ENCODE assay signal across 8 cellular contexts in the genomic region with DNA sequence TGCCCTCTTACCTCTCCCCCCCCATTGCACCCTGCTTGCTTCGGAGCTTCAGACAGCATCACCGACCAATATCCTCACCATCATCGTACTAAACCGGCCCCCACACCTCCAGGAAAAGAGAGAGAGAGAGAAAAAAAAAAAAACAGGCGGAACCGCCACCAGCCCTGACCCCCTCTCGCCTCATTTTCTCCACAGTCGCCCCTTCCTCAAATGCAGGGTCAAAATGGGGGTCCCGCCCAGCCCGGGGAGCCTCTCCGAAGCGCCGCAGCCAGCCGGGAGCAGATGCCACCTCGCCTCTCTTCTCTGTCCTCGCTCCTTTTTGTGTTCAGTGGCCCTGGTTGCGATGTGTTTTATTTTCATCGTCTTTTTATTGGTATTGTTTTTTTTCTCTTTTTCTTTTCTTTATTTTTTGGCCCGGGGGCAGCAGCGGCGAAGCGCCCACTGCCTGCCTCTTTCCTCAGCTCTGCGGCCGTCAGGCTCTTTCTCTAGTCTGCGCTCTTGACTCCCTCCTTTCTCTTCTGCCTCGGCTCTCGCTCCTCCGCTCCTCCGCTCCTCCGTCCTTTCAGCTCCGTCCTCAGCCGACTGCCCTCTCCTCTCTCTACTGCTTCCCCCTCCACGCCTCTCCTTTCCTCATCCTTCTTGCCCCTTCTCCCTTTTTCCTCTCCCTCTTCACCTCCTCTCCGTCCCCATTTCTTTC. TPM values are rescaled to one million over a fixed set of nuclear protein-coding genes. Genes with fewer than 3 reads are reported as not detected.
DNase-seq lines count a peak whose midpoint lies in the region; ATAC-seq and TF ChIP-seq lines count a peak whose summit lies in the region.

No MANE protein-coding gene starts in this region.

- intact Hi-C loops in Right ventricle myocardium inferior (cut with DNase I) (no loop called here), esophagus squamous epithelium (cut with DNase I) (loop anchor here (5.0 kb wide), 1 partner anchor 44 kb away; the partner anchor contains the start of gene POU2F2)

- H3K9me3 ChIP-seq in cardiac muscle cell (ENCODE audit: low read depth), result no peaks in the 10 kb centered on the region
- H3K9me3 ChIP-seq in esophagus squamous epithelium, result no peaks in the 10 kb centered on the region

- DNase-seq in cardiac muscle cell (ENCODE audit: low read depth in 1 of 2, low spot score in 1 of 2), result peak in 1 of 2 donors; percentile 35
- no peak for DNase-seq in Right ventricle myocardium inferior (ENCODE audit: missing footprints)
- DNase-seq in SK-N-DZ (ENCODE audit: low spot score), result peak; percentile 46
- DNase-seq in esophagus squamous epithelium (lab: John Stamatoyannopoulos, UW), result no peak
- DNase-seq in occipital lobe (lab: John Stamatoyannopoulos, UW), result peak; percentile 47
- no peak for DNase-seq in effector CD4-positive, alpha-beta T cell

- H3K27ac ChIP-seq in cardiac muscle cell (no peak overlapping the region), esophagus squamous epithelium (peak overlapping the region in 1 of 4 donors; percentile 44)

- no peak for ATAC-seq in Right ventricle myocardium inferior
- ATAC-seq in GM21786 (IDR thresholded peaks at IDR 0.05; ENCODE audit: unreplicated experiment), result no peak
- ATAC-seq in HG03108 (IDR thresholded peaks at IDR 0.05; ENCODE audit: unreplicated experiment), result no peak

- H3K27me3 ChIP-seq in cardiac muscle cell (peaks cover 90% of the 10 kb centered on the region), esophagus squamous epithelium (peaks cover 15 to 98% (median 28%) of the 10 kb centered on the region in 4 donors)

- H3K4me3 ChIP-seq in cardiac muscle cell (peak overlapping the region; percentile 42), esophagus squamous epithelium (peak overlapping the region; percentile 22 to 69 (median 46))

- no peak for TF ChIP-seq POLR2A in esophagus squamous epithelium (IDR thresholded peaks at IDR 0.05)

- WGBS in esophagus squamous epithelium, 2 donors, result 2% methylated on average over 33 to 34 of the region's 34 CpGs

- TF ChIP-seq CTCF in cardiac muscle cell (IDR thresholded peaks at IDR 0.05; ENCODE audit: low read depth, low read length) (no peak), esophagus squamous epithelium (IDR thresholded peaks at IDR 0.05) (no peak)

- no peaks in the 10 kb centered on the region for H3K36me3 ChIP-seq in cardiac muscle cell
- no peaks in the 10 kb centered on the region for H3K36me3 ChIP-seq in esophagus squamous epithelium

- H3K4me1 ChIP-seq in cardiac muscle cell (ENCODE audit: low read depth) (peaks cover 5% of the 10 kb centered on the region), esophagus squamous epithelium (peaks cover 0 to 22% (median 8%) of the 10 kb centered on the region in 3 donors)

RNA-seq across cellular contexts. Expression of gene DEDD2, which starts 41.4 kb away (rescaled TPM):
- total RNA-seq in cardiac muscle cell, result 69.7 and 71.6 TPM in 2 replicates
- 46.0 and 58.2 TPM in 2 replicates for polyA plus RNA-seq in cardiac muscle cell
- 16.7 TPM for total RNA-seq in Right ventricle myocardium inferior
- polyA plus RNA-seq in SK-N-DZ (2014; cell fraction: cytosol; rRNA removed), result 50.8 and 59.3 TPM in 2 replicates
- 44.6 and 50.5 TPM in 2 replicates for polyA plus RNA-seq in SK-N-DZ (2014; cell fraction: nucleus; rRNA removed)
- total RNA-seq in esophagus squamous epithelium, result 10 to 100 TPM; 23.2 to 30.2 (median 27.8) TPM
- 20.4 TPM for total RNA-seq in occipital lobe

RNA-seq across cellular contexts. Expression of gene POU2F2, which starts 43.9 kb away (rescaled TPM):
- total RNA-seq in cardiac muscle cell, result not detected in 2 replicates
- 0.12 and 0.31 TPM in 2 replicates for polyA plus RNA-seq in cardiac muscle cell
- total RNA-seq in Right ventricle myocardium inferior, result 1.5 TPM
- 7.5 and 9.4 TPM in 2 replicates for polyA plus RNA-seq in SK-N-DZ (2014; cell fraction: cytosol; rRNA removed)
- 11.8 and 35.8 TPM in 2 replicates for polyA plus RNA-seq in SK-N-DZ (2014; cell fraction: nucleus; rRNA removed)
- under 1 TPM in 3 of 4 donors, not detected in 1; 0.18 to 0.67 (median 0.57) TPM for total RNA-seq in esophagus squamous epithelium
- total RNA-seq in occipital lobe, result 3.0 TPM

RNA-seq across cellular contexts. Expression of gene ZNF526, which starts 44.0 kb away (rescaled TPM):
- total RNA-seq in cardiac muscle cell (8.8 and 13.0 TPM in 2 replicates), Right ventricle myocardium inferior (6.1 TPM), esophagus squamous epithelium (1 to 10 TPM; 3.8 to 6.3 (median 4.0) TPM), occipital lobe (6.4 TPM)
- polyA plus RNA-seq in cardiac muscle cell, result 9.2 and 10.1 TPM in 2 replicates
- polyA plus RNA-seq in SK-N-DZ (2014; cell fraction: cytosol; rRNA removed), result 7.7 and 9.3 TPM in 2 replicates
- polyA plus RNA-seq in SK-N-DZ (2014; cell fraction: nucleus; rRNA removed), result 5.6 and 6.5 TPM in 2 replicates

Comparison
In these comparisons a context has a peak if more than half of its experiments do, and no peak if none do; other contexts are left out.
1. DNase-seq: peak in SK-N-DZ (single experiment) and occipital lobe (single experiment); none in Right ventricle myocardium inferior (single experiment), esophagus squamous epithelium (single experiment) and effector CD4-positive, alpha-beta T cell (single experiment).